Comparison of ENCODE assay signal across 19 cellular contexts in genomic region chr5:32520995-32521394, GRCh38.
DNase-seq lines count a peak whose midpoint lies in the region; ATAC-seq, FAIRE-seq and TF ChIP-seq lines count a peak whose summit lies in the region.
"Had no signal": no experiment of that assay in that cellular context is flagged by ENCODE, and none has a peak within 500 bp of the region (broad histone marks: within the 10 kb centered on the region; RNA-seq: fewer than 3 reads in every experiment).

No MANE protein-coding gene starts in this region.

- POLR2A ChIA-PET in GM12878 (lab: Charles Lee): no interaction called here

- H3K79me2 ChIP-seq in GM12878 (ENCODE audit: control insufficient read depth, insufficient read depth, low read length): no peaks in the 10 kb centered on the region

- no peak overlapping the region for H3K9ac ChIP-seq in GM12878 (ENCODE audit: control insufficient read depth, insufficient read depth, low read length)
- H3K9ac ChIP-seq: SK-N-SH had no signal

- H3K4me3 ChIP-seq in GM12878 (no peak overlapping the region), right cardiac atrium (ENCODE audit: low read length) (no peak overlapping the region)

- CTCF ChIA-PET in GM12878 (lab: Yijun Ruan, JAX): interaction anchor here (0.9 kb wide), 1 partner anchor 69 kb away, joined by 3 read pairs; no protein-coding TSS in a partner anchor

- peak; percentile 39 for DNase-seq in EL
- no peak for DNase-seq in GM12878 (ENCODE audit: low read depth, low spot score)
- no peak for DNase-seq in right cardiac atrium
- DNase-seq: BE2C; CD4-positive, CD25-positive, alpha-beta regulatory T cell; NCI-H1694; NCI-H2081; NCI-H2171 treated with DMSO at 0.1 percent for 48 hours; NCI-H446; NCI-H526; OCI-M1; SHP77 treated with DMSO at 0.1 percent for 48 hours; SK-N-SH had no signal

- peaks cover 16% of the 10 kb centered on the region for H3K4me1 Mint-ChIP-seq in nephron

- TF ChIP-seq CTCF in GM12878 (IDR thresholded peaks at IDR 0.05 in 2 of 3, conservative IDR thresholded peaks at IDR 0.05 in 1 of 3; ENCODE audit: control insufficient read depth in 2 of 3, extremely low read depth in 1 of 3, insufficient read depth in 1 of 3, low read depth in 3 of 3, low read length in 3 of 3): no peak
- TF ChIP-seq CTCF in nephron (IDR thresholded peaks at IDR 0.05; ENCODE audit: unreplicated experiment in 3 of 3): no peak

- H3K9me3 ChIP-seq in GM12878 (replicated peaks; ENCODE audit: control insufficient read depth, insufficient read depth, low read length) (peaks cover 1% of the 10 kb centered on the region; the same call in 2 of the 3 replicates), right cardiac atrium (ENCODE audit: control insufficient read depth, low read length) (no peaks in the 10 kb centered on the region)
- H3K9me3 ChIP-seq: BE2C, SK-N-SH had no signal

- TF ChIP-seq RAD21 in Ishikawa (IDR thresholded peaks at IDR 0.05; ENCODE audit: low read depth) (no peak), GM12878 (IDR thresholded peaks at IDR 0.05; ENCODE audit: insufficient read depth, low read depth, low read length) (no peak)

- no TSS peak for BruUV-seq in GM12878 (replicated peaks; lab: Mats Ljungman, UMichigan)

- no peak overlapping the region for H3K4me2 ChIP-seq in GM12878 (ENCODE audit: control insufficient read depth, insufficient read depth)
- H3K4me2 ChIP-seq: SK-N-SH had no signal

- H3K27me3 ChIP-seq in GM12878 (replicated peaks in 1 of 2; ENCODE audit: control insufficient read depth in 2 of 2, insufficient read depth in 2 of 2, low read length in 1 of 2) (no peaks in the 10 kb centered on the region; a peak in 1 of 4 replicates), right cardiac atrium (ENCODE audit: control insufficient read depth, insufficient read depth) (no peaks in the 10 kb centered on the region)
- H3K27me3 ChIP-seq: BE2C had no signal

- peak overlapping the region; percentile 76 to 91 (median 88) for H3K27ac Mint-ChIP-seq in nephron

- 93% methylated on average over 4 of the region's 4 CpGs for WGBS in GM12878 (ENCODE audit: insufficient coverage, insufficient replicate concordance, low lambda C conversion rate, missing lambda C conversion rate)
- 90% methylated on average over 4 of the region's 4 CpGs for WGBS in right cardiac atrium

- ATAC-seq in GM12878 (no peak), GM18873 (IDR thresholded peaks at IDR 0.05; ENCODE audit: low FRiP score, unreplicated experiment) (no peak), GM19328 (IDR thresholded peaks at IDR 0.05; ENCODE audit: unreplicated experiment) (no peak), GM18519 (IDR thresholded peaks at IDR 0.05; ENCODE audit: low FRiP score, unreplicated experiment) (no peak), right cardiac atrium (no peak)

- H3K4me3 Mint-ChIP-seq in nephron: no peak overlapping the region

- TF ChIP-seq POLR2A in GM12878 (IDR thresholded peaks at IDR 0.05; ENCODE audit: low read depth, low read length): no peak

- peaks cover 3% of the 10 kb centered on the region for H3K27me3 Mint-ChIP-seq in nephron (ENCODE audit: low read depth)
- H3K27me3 Mint-ChIP-seq: CD4-positive, CD25-positive, alpha-beta regulatory T cell had no signal

- no peaks in the 10 kb centered on the region for H3K4me1 ChIP-seq in GM12878 (ENCODE audit: control insufficient read depth, insufficient read depth, low read length)
- no peaks in the 10 kb centered on the region for H3K4me1 ChIP-seq in right cardiac atrium (ENCODE audit: control insufficient read depth, insufficient read depth, low read length)
- H3K4me1 ChIP-seq: BE2C had no signal

- H2AFZ ChIP-seq in GM12878 (ENCODE audit: control insufficient read depth, low read depth, low read length): no peak overlapping the region

- no peaks in the 10 kb centered on the region for H3K36me3 ChIP-seq in GM12878 (ENCODE audit: control insufficient read depth in 2 of 2, insufficient read depth in 2 of 2, low read length in 1 of 2)
- H3K36me3 ChIP-seq: BE2C had no signal

- no peaks in the 10 kb centered on the region for H3K36me3 Mint-ChIP-seq in nephron (ENCODE audit: low read depth)
- H3K36me3 Mint-ChIP-seq: CD4-positive, CD25-positive, alpha-beta regulatory T cell had no signal

- SMC1A ChIA-PET in GM12878 (lab: Charles Lee; ENCODE audit: uncharacterized antibody, unreplicated experiment): interaction anchor here (1.6 kb wide), 1 partner anchor 69 kb away, joined by 8 read pairs; no protein-coding TSS in a partner anchor

- H3K27ac ChIP-seq in GM12878 (ENCODE audit: control insufficient read depth, insufficient read depth): no peak overlapping the region
- no peak overlapping the region for H3K27ac ChIP-seq in right cardiac atrium (ENCODE audit: low read length)

- no peak for TF ChIP-seq EP300 in Ishikawa (IDR thresholded peaks at IDR 0.05; ENCODE audit: borderline replicate concordance)
- no peak for TF ChIP-seq EP300 in GM12878 (IDR thresholded peaks at IDR 0.05; ENCODE audit: borderline replicate concordance in 1 of 2, control insufficient read depth in 1 of 2, low read depth in 2 of 2, low read length in 2 of 2)

- intact Hi-C loops in GM12878 (cut with micrococcal nuclease; ENCODE audit: unreplicated experiment): no loop called here
- intact Hi-C loops in right cardiac atrium (cut with DNase I): no loop called here

- H4K20me1 ChIP-seq in GM12878 (ENCODE audit: control insufficient read depth, insufficient read depth): no peaks in the 10 kb centered on the region

- H3K9me3 Mint-ChIP-seq in nephron: peaks cover 4% of the 10 kb centered on the region
- H3K9me3 Mint-ChIP-seq: CD4-positive, CD25-positive, alpha-beta regulatory T cell had no signal

- in situ Hi-C loops in GM12878 (cut with MboI): no loop called here

- FAIRE-seq in GM12878 (lab: Jason Lieb, UNC): no peak
- FAIRE-seq: A204.1 had no signal

- RAD21 ChIA-PET in GM12878 (lab: Charles Lee; ENCODE audit: unreplicated experiment): no interaction called here

TF ChIP-seq in Ishikawa, 13 proteins besides CTCF, POLR2A, EP300 and RAD21:
- peak; percentile 77 for TF ChIP-seq CEBPB (IDR thresholded peaks at IDR 0.05)
- TF ChIP-seq, protein P1, sequence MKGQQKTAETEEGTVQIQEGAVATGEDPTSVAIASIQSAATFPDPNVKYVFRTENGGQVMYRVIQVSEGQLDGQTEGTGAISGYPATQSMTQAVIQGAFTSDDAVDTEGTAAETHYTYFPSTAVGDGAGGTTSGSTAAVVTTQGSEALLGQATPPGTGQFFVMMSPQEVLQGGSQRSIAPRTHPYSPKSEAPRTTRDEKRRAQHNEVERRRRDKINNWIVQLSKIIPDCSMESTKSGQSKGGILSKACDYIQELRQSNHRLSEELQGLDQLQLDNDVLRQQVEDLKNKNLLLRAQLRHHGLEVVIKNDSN (IDR thresholded peaks at IDR 0.05): no peak

TF ChIP-seq in GM12878, 131 proteins besides CTCF, POLR2A, EP300 and RAD21:
- TF ChIP-seq TCF3 (IDR thresholded peaks at IDR 0.05; ENCODE audit: borderline replicate concordance, insufficient read depth, low read depth, low read length): no peak
- TF ChIP-seq ZBTB40 (IDR thresholded peaks at IDR 0.05; ENCODE audit: borderline replicate concordance): peak; percentile 69
